Comparison of ENCODE assay signal across 10 cellular contexts in genomic region chr1:161215079-161215478, GRCh38. TPM values are rescaled to one million over a fixed set of nuclear protein-coding genes. Genes with fewer than 3 reads are reported as not detected.
DNase-seq lines count a peak whose midpoint lies in the region; ATAC-seq and TF ChIP-seq lines count a peak whose summit lies in the region.
"Had no signal": no experiment of that assay in that cellular context is flagged by ENCODE, and none has a peak within 500 bp of the region (broad histone marks: within the 10 kb centered on the region; RNA-seq: fewer than 3 reads in every experiment).

Gene FCER1G, plus strand, starts transcription at chr1:161215295. Its CDS starts 27 bp downstream, at chr1:161215322.

- peaks cover 8% of the 10 kb centered on the region in 2 donors for H3K36me3 ChIP-seq in aorta (ENCODE audit: control insufficient read depth in 1 of 2, insufficient read depth in 2 of 2, low read length in 1 of 2)

- peak within 1 kb of the TSS in 44 of 59 donors; percentile 0 to 56 (median 34) for H3K4me3 ChIP-seq in dorsolateral prefrontal cortex
- no peak within 1 kb of the TSS for H3K4me3 ChIP-seq in aorta (ENCODE audit: low read length in 2 of 2)
- H3K4me3 ChIP-seq: cardiac muscle cell had no signal

- no peak within 1 kb of the TSS for H3K4me3 Mint-ChIP-seq in activated naive CD4-positive, alpha-beta T cell treated with anti-CD3 and anti-CD28 coated beads for 36 hours
- peak within 1 kb of the TSS in 3 of 8 donors; percentile 36 to 76 (median 75) for H3K4me3 Mint-ChIP-seq in naive B cell

- peak within 1 kb of the TSS in 44 of 59 donors; percentile 0 to 78 (median 44) for H3K27ac ChIP-seq in dorsolateral prefrontal cortex
- no peak within 1 kb of the TSS for H3K27ac ChIP-seq in aorta (ENCODE audit: low read depth in 1 of 2, low read length in 2 of 2)

- no peaks in the 10 kb centered on the region for H3K9me3 Mint-ChIP-seq in activated naive CD4-positive, alpha-beta T cell treated with anti-CD3 and anti-CD28 coated beads, Interleukin-2, amount 50 U/mL, for 72 hours
- no peaks in the 10 kb centered on the region for H3K9me3 Mint-ChIP-seq in activated naive CD4-positive, alpha-beta T cell treated with anti-CD3 and anti-CD28 coated beads for 36 hours
- H3K9me3 Mint-ChIP-seq in naive B cell, result no peaks in the 10 kb centered on the region

- no peak for TF ChIP-seq CTCF in dorsolateral prefrontal cortex (IDR thresholded peaks at IDR 0.05 in 54 of 56, conservative IDR thresholded peaks at IDR 0.05 in 2 of 56; ENCODE audit: low read depth in 1 of 56, partially characterized antibody in 56 of 56)

- CTCF ChIA-PET in activated naive CD4-positive, alpha-beta T cell treated with anti-CD3 and anti-CD28 coated beads for 36 hours (lab: Charles Lee), result interaction anchor here (3.1 kb wide), 1 partner anchor 11 kb away, joined by 20 read pairs; the partner anchor contains the start of gene TOMM40L

- no peaks in the 10 kb centered on the region for H3K27me3 ChIP-seq in dorsolateral prefrontal cortex
- no peaks in the 10 kb centered on the region for H3K27me3 ChIP-seq in aorta (ENCODE audit: control insufficient read depth in 1 of 2, insufficient read depth in 2 of 2, low read length in 1 of 2)
- H3K27me3 ChIP-seq: cardiac muscle cell had no signal

- H3K36me3 Mint-ChIP-seq in activated naive CD4-positive, alpha-beta T cell treated with anti-CD3 and anti-CD28 coated beads, Interleukin-2, amount 50 U/mL, for 72 hours, result peaks cover 20 to 27% of the 10 kb centered on the region in 2 donors
- peaks cover 36% of the 10 kb centered on the region for H3K36me3 Mint-ChIP-seq in activated naive CD4-positive, alpha-beta T cell treated with anti-CD3 and anti-CD28 coated beads for 36 hours (ENCODE audit: low read depth)
- peaks cover 20 to 44% of the 10 kb centered on the region in 2 donors for H3K36me3 Mint-ChIP-seq in naive B cell

- H3K4me1 ChIP-seq in aorta (ENCODE audit: control insufficient read depth in 1 of 2, insufficient read depth in 2 of 2, low read length in 2 of 2), result no peaks in the 10 kb centered on the region

- no peaks in the 10 kb centered on the region for H3K27me3 Mint-ChIP-seq in activated naive CD4-positive, alpha-beta T cell treated with anti-CD3 and anti-CD28 coated beads for 36 hours (ENCODE audit: low read depth)
- peaks cover 24 to 40% (median 33%) of the 10 kb centered on the region in 3 donors for H3K27me3 Mint-ChIP-seq in naive B cell

- H3K9me3 ChIP-seq in aorta (ENCODE audit: control insufficient read depth, low read length), result no peaks in the 10 kb centered on the region

- H3K4me1 Mint-ChIP-seq in activated naive CD4-positive, alpha-beta T cell treated with anti-CD3 and anti-CD28 coated beads for 36 hours (ENCODE audit: low read depth), result peaks cover 44% of the 10 kb centered on the region
- peaks cover 20 to 35% (median 28%) of the 10 kb centered on the region in 3 donors for H3K4me1 Mint-ChIP-seq in naive B cell

- intact Hi-C loops in activated naive CD4-positive, alpha-beta T cell treated with anti-CD3 and anti-CD28 coated beads for 36 hours (cut with micrococcal nuclease), result no loop called here
- intact Hi-C loops in dorsolateral prefrontal cortex (cut with DNase I), result no loop called here
- intact Hi-C loops in aorta (cut with DNase I), result no loop called here

- 88 to 93% methylated on average over 10 of the region's 10 CpGs for WGBS in aorta, 2 donors

- ATAC-seq in activated naive CD4-positive, alpha-beta T cell treated with anti-CD3 and anti-CD28 coated beads, Interleukin-2, amount 50 U/mL, for 72 hours, result no peak
- ATAC-seq in naive B cell (ENCODE audit: low read depth in 2 of 2) (no peak), aorta (ENCODE audit: low FRiP score) (peak; percentile 19), HG03354 (IDR thresholded peaks at IDR 0.05; ENCODE audit: poor library complexity, severe bottlenecking, unreplicated experiment) (no peak)

- H3K27ac Mint-ChIP-seq in activated naive CD4-positive, alpha-beta T cell treated with anti-CD3 and anti-CD28 coated beads, Interleukin-2, amount 50 U/mL, for 72 hours, result peak within 1 kb of the TSS; percentile 73 to 84
- H3K27ac Mint-ChIP-seq in activated naive CD4-positive, alpha-beta T cell treated with anti-CD3 and anti-CD28 coated beads for 36 hours, result no peak within 1 kb of the TSS
- H3K27ac Mint-ChIP-seq in naive B cell, result peak within 1 kb of the TSS in 1 of 6 donors; percentile 34

- DNase-seq in activated naive CD4-positive, alpha-beta T cell treated with anti-CD3 and anti-CD28 coated beads, Interleukin-2, amount 50 U/mL, for 72 hours (ENCODE audit: low spot score in 2 of 2), result no peak
- no peak for DNase-seq in activated naive CD4-positive, alpha-beta T cell treated with anti-CD3 and anti-CD28 coated beads for 36 hours
- DNase-seq in dorsolateral prefrontal cortex (no peak), naive B cell (no peak), aorta (peak in 1 of 2 donors; percentile 88), putamen (ENCODE audit: low spot score) (no peak), HPDE6-E6E7 (ENCODE audit: extremely low spot score) (no peak)
- DNase-seq: NCI-H1417 treated with DMSO at 0.1 percent for 48 hours had no signal

RNA-seq across cellular contexts. Expression of gene FCER1G, which starts in this region (rescaled TPM):
- 1 to 10 TPM in 1 of 2 donors, under 1 TPM in 1; 0.49 to 7.4 TPM for total RNA-seq in activated naive CD4-positive, alpha-beta T cell treated with anti-CD3 and anti-CD28 coated beads, Interleukin-2, amount 50 U/mL, for 72 hours
- total RNA-seq in activated naive CD4-positive, alpha-beta T cell treated with anti-CD3 and anti-CD28 coated beads for 36 hours, result 1 to 10 TPM in 1 of 2 experiments, under 1 TPM in 1; 0.74 to 1.6 TPM
- 10 to 100 TPM in 76 of 120 experiments, 1 to 10 TPM in 44; 1.7 to 86.4 (median 12.9) TPM for total RNA-seq in dorsolateral prefrontal cortex
- 10 to 100 TPM in 4 of 6 donors, 1 to 10 TPM in 2; 4.9 to 28.0 (median 12.4) TPM for polyA plus RNA-seq in naive B cell (ENCODE audit: low read depth in 6 of 6)
- 10 to 100 TPM; 64.3 to 74.0 TPM for total RNA-seq in aorta
- polyA plus RNA-seq in aorta, result 100 to 1,000 TPM in 1 of 2 donors, 10 to 100 TPM in 1; 35.7 to 154 TPM
- total RNA-seq: cardiac muscle cell had no signal

Comparison
In these comparisons a context has a peak if more than half of its experiments do, and no peak if none do; other contexts are left out.
1. H3K27ac ChIP-seq: peak in dorsolateral prefrontal cortex (44 of 59); none in aorta (0 of 2).
2. H3K4me3 ChIP-seq: peak in dorsolateral prefrontal cortex (44 of 59); none in aorta (0 of 2).